In genomic region chr10:53434413-53434812, GRCh38 we compare ENCODE assay signal across 1 cellular context.
TF ChIP-seq lines count a peak whose summit lies in the region.

No MANE protein-coding gene starts in this region.

TF ChIP-seq in GM23338, 12 proteins besides CTCF, POLR2A, EP300 and RAD21 (continued from another document):
- TF ChIP-seq ZNF462 (CRISPR knock-in tag; IDR thresholded peaks at IDR 0.05) (no peak), STAT1 (IDR thresholded peaks at IDR 0.05; ENCODE audit: unreplicated experiment) (no peak), EZH2phosphoT487 (IDR thresholded peaks at IDR 0.05; ENCODE audit: unreplicated experiment) (no peak), NANOG (IDR thresholded peaks at IDR 0.05; ENCODE audit: borderline replicate concordance) (no peak), POLR2AphosphoS5 (IDR thresholded peaks at IDR 0.05; ENCODE audit: low read depth) (no peak), CREB1 (CRISPR knock-in tag; IDR thresholded peaks at IDR 0.05; ENCODE audit: low read depth) (no peak), ZNF114 (CRISPR knock-in tag; IDR thresholded peaks at IDR 0.05) (no peak), ZNF331 (CRISPR knock-in tag; IDR thresholded peaks at IDR 0.05; ENCODE audit: low read depth) (no peak), ETS1 (IDR thresholded peaks at IDR 0.05) (no peak), EZH2 (IDR thresholded peaks at IDR 0.05; ENCODE audit: low read depth, unreplicated experiment) (no peak)
